ENCODE assay signal across 30 cellular contexts in the genomic region with DNA sequence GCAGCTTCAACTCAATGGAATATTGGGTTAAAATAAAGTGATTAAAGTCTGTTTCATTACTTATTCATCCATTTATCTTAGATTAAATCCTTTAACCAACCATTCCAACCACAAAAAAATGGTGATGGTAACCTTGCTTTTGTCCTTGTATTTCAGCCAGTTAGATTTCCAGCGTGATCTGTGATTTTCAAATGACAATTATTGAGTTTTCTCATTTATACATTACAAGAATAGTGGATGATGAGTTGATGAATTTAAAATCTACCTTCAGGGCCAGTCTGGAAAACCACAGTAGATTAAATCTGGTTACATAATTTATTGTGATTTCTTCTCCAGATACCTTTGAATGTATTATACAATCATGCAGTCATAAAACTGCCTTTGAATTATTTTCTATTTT. TPM values are rescaled to one million over a fixed set of nuclear protein-coding genes. Genes with fewer than 3 reads are reported as not detected.
"Had no signal": no experiment of that assay in that cellular context is flagged by ENCODE, and none has a peak within 500 bp of the region (broad histone marks: within the 10 kb centered on the region; RNA-seq: fewer than 3 reads in every experiment).

No MANE protein-coding gene starts in this region.

- ATAC-seq: activated naive CD4-positive, alpha-beta T cell treated with anti-CD3 and anti-CD28 coated beads, Interleukin-2, amount 50 U/mL, for 72 hours; activated naive CD8-positive, alpha-beta T cell treated with anti-CD3 and anti-CD28 coated beads, Interleukin-2, amount 50 U/mL, for 24 hours; activated T-cell treated with anti-CD3 and anti-CD28 coated beads, Interleukin-2, amount 50 U/mL, for 4 hours; activated T-cell treated with anti-CD3 and anti-CD28 coated beads, Interleukin-2, amount 50 U/mL, for 72 hours; activated T-helper 17 cell treated with anti-CD3 and anti-CD28 coated beads, Interleukin-2, amount 50 U/mL, for 72 hours; body of pancreas had no signal

- H3K36me3 ChIP-seq: adrenal gland, ascending aorta, brain microvascular endothelial cell, breast epithelium, cardiac muscle cell had no signal

- H3K27me3 ChIP-seq: adrenal gland, ascending aorta, body of pancreas, brain microvascular endothelial cell, breast epithelium had no signal

- H3K27ac ChIP-seq: adrenal gland, ascending aorta, body of pancreas, brain microvascular endothelial cell, breast epithelium, cardiac muscle cell had no signal

- DNase-seq: activated effector memory CD4-positive, alpha-beta T cell treated with anti-CD3 and anti-CD28 coated beads, Interleukin-2, amount 50 U/mL, for 16 hours; activated effector memory CD4-positive, alpha-beta T cell treated with Interleukin-2 at 50 U/mL for 16 hours; activated gamma-delta T cell; activated gamma-delta T cell treated with Interleukin-2 at 50 U/mL for 16 hours; activated naive CD4-positive, alpha-beta T cell; activated naive CD4-positive, alpha-beta T cell treated with anti-CD3 and anti-CD28 coated beads for 36 hours; activated naive CD4-positive, alpha-beta T cell treated with anti-CD3 and anti-CD28 coated beads, Interleukin-2, amount 10 ng/mL, durations not matched to agents 7 days and 5 days; activated naive CD4-positive, alpha-beta T cell treated with anti-CD3 and anti-CD28 coated beads, Interleukin-2, amount 50 U/mL, for 16 hours; activated naive CD4-positive, alpha-beta T cell treated with Interleukin-2 at 50 U/mL for 16 hours; activated naive CD8-positive, alpha-beta T cell treated with anti-CD3 and anti-CD28 coated beads for 36 hours; activated naive CD8-positive, alpha-beta T cell treated with anti-CD3 and anti-CD28 coated beads, Interleukin-2, amount 10 ng/mL, durations not matched to agents 7 days and 5 days; activated naive CD8-positive, alpha-beta T cell treated with anti-CD3 and anti-CD28 coated beads, Interleukin-2, amount 50 U/mL, for 24 hours; activated T-cell treated with anti-CD3 and anti-CD28 coated beads, Interleukin-2, amount 50 U/mL, for 24 hours; activated T-cell treated with anti-CD3 and anti-CD28 coated beads, Interleukin-2, amount 50 U/mL, for 4 hours; activated T-cell treated with anti-CD3 and anti-CD28 coated beads, Interleukin-2, amount 50 U/mL, for 48 hours; activated T-cell treated with anti-CD3 and anti-CD28 coated beads, Interleukin-2, amount 50 U/mL, for 72 hours; adrenal gland; amniotic stem cell; amygdala; anterior cingulate cortex; aorta; body of pancreas; brain microvascular endothelial cell; central memory CD4-positive, alpha-beta T cell; cerebellar nuclear complex had no signal

- H3K9me3 ChIP-seq: adrenal gland, ascending aorta, body of pancreas, breast epithelium had no signal

- H3K4me1 ChIP-seq: adrenal gland, ascending aorta, body of pancreas, breast epithelium had no signal

- H3K4me3 ChIP-seq: adrenal gland, ascending aorta, body of pancreas, breast epithelium, cardiac muscle cell had no signal

RNA-seq across cellular contexts. Expression of a gene that starts 29.7 kb away (rescaled TPM):
- polyA plus RNA-seq: aorta had no signal
